Comparison of ENCODE assay signal across 15 cellular contexts in the genomic region with DNA sequence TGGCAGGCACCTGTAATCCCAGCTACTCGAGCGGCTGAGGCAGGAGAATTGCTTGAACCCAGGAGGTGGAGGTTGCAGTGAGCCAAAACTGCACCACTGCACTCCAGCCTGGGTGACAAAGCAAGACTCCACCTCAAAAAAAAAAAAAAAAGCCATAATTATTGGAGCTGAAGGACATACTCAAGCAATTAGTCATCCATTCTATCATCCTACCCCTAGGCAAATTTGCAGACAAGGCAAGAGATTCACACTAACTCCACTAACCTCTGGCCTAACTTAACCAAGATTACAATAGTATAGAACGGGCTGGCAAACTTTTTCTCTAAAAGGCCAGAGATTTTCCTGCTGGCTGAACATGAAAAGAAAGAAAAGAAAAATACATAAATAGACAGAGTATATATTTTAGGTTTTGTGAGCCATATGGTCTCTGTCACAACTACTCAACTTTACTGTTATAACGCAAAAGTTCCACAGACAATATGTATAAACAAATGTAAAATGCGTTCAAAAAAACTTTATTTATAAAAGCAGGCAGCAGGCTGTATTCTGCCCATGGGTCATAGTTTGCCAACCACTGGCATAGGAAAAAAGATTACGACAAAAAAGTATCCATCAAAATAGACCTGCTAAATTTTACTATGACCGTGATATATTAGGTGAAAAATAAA. TPM values are rescaled to one million over a fixed set of nuclear protein-coding genes. Genes with fewer than 3 reads are reported as not detected.
DNase-seq lines count a peak whose midpoint lies in the region; ATAC-seq, FAIRE-seq and TF ChIP-seq lines count a peak whose summit lies in the region.
"Had no signal": no experiment of that assay in that cellular context is flagged by ENCODE, and none has a peak within 500 bp of the region (broad histone marks: within the 10 kb centered on the region; RNA-seq: fewer than 3 reads in every experiment).

No MANE protein-coding gene starts in this region.

- intact Hi-C loops in HepG2 (cut with micrococcal nuclease; ENCODE audit: unreplicated experiment): no loop called here
- intact Hi-C loops in transverse colon (cut with DNase I; ENCODE audit: low total_unique reads): no loop called here

- H3K36me3 Mint-ChIP-seq in HFFc6 (ENCODE audit: low read depth): peaks cover 18% of the 10 kb centered on the region

- H3K27me3 ChIP-seq in HepG2 (ENCODE audit: control insufficient read depth in 1 of 2, insufficient read depth in 2 of 2, low read length in 2 of 2) (no peaks in the 10 kb centered on the region), transverse colon (no peaks in the 10 kb centered on the region)

- H3K36me3 ChIP-seq in HepG2 (replicated peaks in 1 of 2; ENCODE audit: control insufficient read depth in 1 of 2, insufficient read depth in 2 of 2, low read length in 2 of 2): no peaks in the 10 kb centered on the region; a peak in 3 of 5 replicates
- no peaks in the 10 kb centered on the region for H3K36me3 ChIP-seq in transverse colon

- no peaks in the 10 kb centered on the region for H3K4me1 ChIP-seq in HepG2 (ENCODE audit: insufficient read depth, low read length)
- no peaks in the 10 kb centered on the region for H3K4me1 ChIP-seq in transverse colon

- no peak overlapping the region for H3K4me2 ChIP-seq in HepG2 (ENCODE audit: low read depth, low read length)

- no TSS peak for BruUV-seq in HepG2 (replicated peaks; lab: Mats Ljungman, UMichigan)

- H3K79me2 ChIP-seq in HepG2 (ENCODE audit: insufficient read depth, low read length): no peaks in the 10 kb centered on the region

- peaks cover 21% of the 10 kb centered on the region for H3K4me1 Mint-ChIP-seq in HFFc6 (ENCODE audit: low read depth)
- H3K4me1 Mint-ChIP-seq: activated T-helper 17 cell treated with anti-CD3 and anti-CD28 coated beads, Interleukin-2, amount 50 U/mL, for 72 hours had no signal

- POLR2A ChIA-PET in HepG2 (lab: Yijun Ruan, JAX): no interaction called here

- no peak for ATAC-seq in HG02870 (IDR thresholded peaks at IDR 0.05; ENCODE audit: unreplicated experiment)
- ATAC-seq in HG02970 (IDR thresholded peaks at IDR 0.05; ENCODE audit: low FRiP score, unreplicated experiment): no peak
- no peak for ATAC-seq in HepG2
- ATAC-seq: activated T-helper 17 cell treated with anti-CD3 and anti-CD28 coated beads, Interleukin-2, amount 50 U/mL, for 72 hours; WTC11 had no signal

- DNase-seq in A172 (ENCODE audit: low spot score) (peak; percentile 79), HFFc6 (peak; percentile 84), T1000 (lab: John Stamatoyannopoulos, UW) (peak; percentile 49), fibroblast of villous mesenchyme (ENCODE audit: low read depth) (peak; percentile 70), HepG2 (ENCODE audit: low spot score) (no peak), transverse colon (no peak)
- DNase-seq: AML-193; NCI-H1694; occipital lobe; stimulated activated CD4-positive, alpha-beta T cell treated with anti-CD3 and anti-CD28 coated beads, Interleukin-4, amount 100 ng/mL, for 1 hour had no signal

- no peaks in the 10 kb centered on the region for H4K20me1 ChIP-seq in HepG2 (ENCODE audit: insufficient read depth, low read length)

- H3K9me3 ChIP-seq in HepG2 (ENCODE audit: low read length) (no peaks in the 10 kb centered on the region), transverse colon (no peaks in the 10 kb centered on the region)

- in situ Hi-C loops in HepG2 (cut with HindIII; ENCODE audit: extremely low pct_ligation_motif_present, low pct_unique_long_range_greater_than_20kb) (loop anchor here (10.0 to 25.0 kb wide), 2 partner anchors 419 to 821 kb away; no protein-coding TSS in a partner anchor), transverse colon (cut with MboI; ENCODE audit: low pct_ligation_motif_present in 1 of 4, low pct_unique_long_range_greater_than_20kb in 1 of 4, low sequenced_read_pairs in 3 of 4) (loop anchor here (10.0 to 25.0 kb wide), 5 partner anchors 96 to 421 kb away; no protein-coding TSS in a partner anchor)

- FAIRE-seq in HepG2 (lab: Jason Lieb, UNC): no peak

- CTCF ChIA-PET in HepG2 (lab: Yijun Ruan, JAX; ENCODE audit: low intra/inter-chr PET ratio, low total read pairs): interaction anchor here (0.9 kb wide), 1 partner anchor 197 kb away, joined by 3 read pairs; no protein-coding TSS in a partner anchor

- TF ChIP-seq RAD21 in HepG2 (CRISPR knock-in tag; IDR thresholded peaks at IDR 0.05): no peak

- WGBS in HepG2 (ENCODE audit: low lambda C conversion rate): 88% methylated on average over 7 of the region's 7 CpGs
- 70 to 90% methylated on average over 5 to 7 of the region's 7 CpGs for WGBS in transverse colon (ENCODE audit: low coverage in 1 of 2), 2 donors

- TF ChIP-seq CTCF in HFFc6 (IDR thresholded peaks at IDR 0.05): no peak
- no peak for TF ChIP-seq CTCF in fibroblast of villous mesenchyme (IDR thresholded peaks at IDR 0.05; ENCODE audit: insufficient read depth, low read depth, low read length)
- no peak for TF ChIP-seq CTCF in HepG2 (CRISPR knock-in tag; IDR thresholded peaks at IDR 0.05)
- no peak for TF ChIP-seq CTCF in transverse colon (IDR thresholded peaks at IDR 0.05)

- TF ChIP-seq POLR2A in HepG2 (IDR thresholded peaks at IDR 0.05; ENCODE audit: insufficient read depth in 1 of 2, low read depth in 2 of 2, low read length in 2 of 2) (no peak), transverse colon (IDR thresholded peaks at IDR 0.05) (no peak)

- H3K27ac Mint-ChIP-seq in HFFc6: peak overlapping the region; percentile 21; the same call in 1 of the 2 replicates
- H3K27ac Mint-ChIP-seq: activated T-helper 17 cell treated with anti-CD3 and anti-CD28 coated beads, Interleukin-2, amount 50 U/mL, for 72 hours; WTC11 had no signal

- H3K4me3 Mint-ChIP-seq in HFFc6: no peak overlapping the region; the same call in 1 of the 2 replicates
- H3K4me3 Mint-ChIP-seq: activated T-helper 17 cell treated with anti-CD3 and anti-CD28 coated beads, Interleukin-2, amount 50 U/mL, for 72 hours; WTC11 had no signal

- no peak overlapping the region for H3K9ac ChIP-seq in HepG2 (ENCODE audit: insufficient read depth, low read depth, low read length)

- peaks cover 2% of the 10 kb centered on the region for H3K27me3 Mint-ChIP-seq in HFFc6 (ENCODE audit: insufficient read depth)
- H3K27me3 Mint-ChIP-seq: activated T-helper 17 cell treated with anti-CD3 and anti-CD28 coated beads, Interleukin-2, amount 50 U/mL, for 72 hours had no signal

- no peak overlapping the region for H3K27ac ChIP-seq in HepG2 (ENCODE audit: extremely low read length, insufficient read depth, low read length)
- no peak overlapping the region for H3K27ac ChIP-seq in transverse colon
- H3K27ac ChIP-seq: HL-60 had no signal

- H3K4me3 ChIP-seq in fibroblast of villous mesenchyme (ENCODE audit: low read depth, low read length) (no peak overlapping the region), HepG2 (replicated peaks in 1 of 3; ENCODE audit: insufficient read depth in 1 of 3, low read depth in 2 of 3, low read length in 3 of 3) (no peak overlapping the region), transverse colon (no peak overlapping the region)

- H2AFZ ChIP-seq in HepG2 (ENCODE audit: low read length): no peak overlapping the region

- no peak for TF ChIP-seq EP300 in HepG2 (IDR thresholded peaks at IDR 0.05; ENCODE audit: low read depth in 2 of 2, low read length in 2 of 2)
- TF ChIP-seq EP300 in HepG2 (CRISPR knock-in tag; IDR thresholded peaks at IDR 0.05; ENCODE audit: borderline replicate concordance): no peak
- TF ChIP-seq EP300 in transverse colon (IDR thresholded peaks at IDR 0.05; ENCODE audit: low read depth): no peak

- H3K9me3 Mint-ChIP-seq in HFFc6: no peaks in the 10 kb centered on the region
- H3K9me3 Mint-ChIP-seq: activated T-helper 17 cell treated with anti-CD3 and anti-CD28 coated beads, Interleukin-2, amount 50 U/mL, for 72 hours had no signal

TF ChIP-seq in HepG2, 621 proteins besides CTCF, POLR2A, EP300 and RAD21 (continues in another document):
- TF ChIP-seq ZNF556 (CRISPR knock-in tag; IDR thresholded peaks at IDR 0.05; ENCODE audit: borderline replicate concordance) (no peak), KLF12 (CRISPR knock-in tag; IDR thresholded peaks at IDR 0.05; ENCODE audit: borderline replicate concordance) (no peak)
- TF ChIP-seq, protein P1, sequence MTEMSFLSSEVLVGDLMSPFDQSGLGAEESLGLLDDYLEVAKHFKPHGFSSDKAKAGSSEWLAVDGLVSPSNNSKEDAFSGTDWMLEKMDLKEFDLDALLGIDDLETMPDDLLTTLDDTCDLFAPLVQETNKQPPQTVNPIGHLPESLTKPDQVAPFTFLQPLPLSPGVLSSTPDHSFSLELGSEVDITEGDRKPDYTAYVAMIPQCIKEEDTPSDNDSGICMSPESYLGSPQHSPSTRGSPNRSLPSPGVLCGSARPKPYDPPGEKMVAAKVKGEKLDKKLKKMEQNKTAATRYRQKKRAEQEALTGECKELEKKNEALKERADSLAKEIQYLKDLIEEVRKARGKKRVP (CRISPR knock-in tag; IDR thresholded peaks at IDR 0.05): no peak

RNA-seq across cellular contexts. Expression of a gene that starts 29.7 kb away (rescaled TPM):
- total RNA-seq in A172 (2014; rRNA removed; shearing (Covaris generic)): 18.4 and 25.5 TPM in 2 replicates
- 1 to 10 TPM; 4.6 to 9.7 (median 8.5) TPM for total RNA-seq in HFFc6 (2021; fragmentation: NEBNext Ultra II Directional; extraction: Animal tissue kit (Norgen Biotek cat#: 25700))
- total RNA-seq in fibroblast of villous mesenchyme (16.1 and 22.9 TPM in 2 replicates), HepG2 (2016; rRNA removed; fragmentation: Illumina TruSeq; extraction: Trizol) (27.7 and 33.5 TPM in 2 replicates), transverse colon (1 to 10 TPM in 3 of 4 donors, under 1 TPM in 1; 0.80 to 1.9 (median 1.2) TPM)
- total RNA-seq in HepG2 (2016; cell fraction: cytosol; rRNA removed; fragmentation: Illumina TruSeq; extraction: Trizol; ENCODE audit: low read depth): 37.5 and 47.7 TPM in 2 replicates
- 24.9 and 32.6 TPM in 2 replicates for total RNA-seq in HepG2 (2016; cell fraction: insoluble cytoplasmic fraction; rRNA removed; fragmentation: Illumina TruSeq; extraction: Trizol)
- 18.0 and 21.5 TPM in 2 replicates for total RNA-seq in HepG2 (2016; cell fraction: membrane; rRNA removed; fragmentation: Illumina TruSeq; extraction: Trizol)
- total RNA-seq in HepG2 (2016; cell fraction: nucleus; rRNA removed; fragmentation: Illumina TruSeq; extraction: Trizol): 40.9 and 44.0 TPM in 2 replicates
- 2.2 and 3.8 TPM in 2 replicates for polyA plus RNA-seq in HepG2 (2011; rRNA removed)
- polyA plus RNA-seq in HepG2 (2011; cell fraction: cytosol; rRNA removed): 1.1 and 1.5 TPM in 2 replicates
- polyA plus RNA-seq in HepG2 (2011; cell fraction: nucleus; rRNA removed): 2.5 and 3.6 TPM in 2 replicates
- polyA plus RNA-seq in HepG2 (2012): 1.9 and 4.6 TPM in 2 replicates
- polyA plus RNA-seq in HepG2 (2016; cell fraction: cytosol; fragmentation: Illumina TruSeq; extraction: Trizol; ENCODE audit: low read depth): 0.62 TPM in 2 replicates
- polyA plus RNA-seq in HepG2 (2016; cell fraction: insoluble cytoplasmic fraction; fragmentation: Illumina TruSeq; extraction: Trizol; ENCODE audit: low read depth): 13.9 and 17.5 TPM in 2 replicates
- 1.3 and 1.8 TPM in 2 replicates for polyA plus RNA-seq in HepG2 (2016; cell fraction: membrane; fragmentation: Illumina TruSeq; extraction: Trizol; ENCODE audit: low read depth)
- 18.8 and 20.1 TPM in 2 replicates for polyA plus RNA-seq in HepG2 (2016; cell fraction: nucleus; fragmentation: Illumina TruSeq; extraction: Trizol; ENCODE audit: insufficient read depth, low read depth)
- 13.9 and 17.2 TPM in 2 replicates for polyA minus RNA-seq in HepG2 (2011; rRNA and poly(A)+ RNA removed; ENCODE audit: low replicate concordance)
- 5.5 and 11.3 TPM in 2 replicates for polyA minus RNA-seq in HepG2 (2011; cell fraction: cytosol; rRNA and poly(A)+ RNA removed)
- 28.3 and 38.4 TPM in 2 replicates for polyA minus RNA-seq in HepG2 (2011; cell fraction: nucleus; rRNA and poly(A)+ RNA removed)

Comparison
In these comparisons a context has a peak if more than half of its experiments do, and no peak if none do; other contexts are left out.
1. DNase-seq: peak in A172 (single experiment), HFFc6 (single experiment), T1000 (single experiment) and fibroblast of villous mesenchyme (single experiment); none in HepG2 (single experiment) and transverse colon (single experiment).